Comparison of ENCODE assay signal across 11 cellular contexts in the genomic region with DNA sequence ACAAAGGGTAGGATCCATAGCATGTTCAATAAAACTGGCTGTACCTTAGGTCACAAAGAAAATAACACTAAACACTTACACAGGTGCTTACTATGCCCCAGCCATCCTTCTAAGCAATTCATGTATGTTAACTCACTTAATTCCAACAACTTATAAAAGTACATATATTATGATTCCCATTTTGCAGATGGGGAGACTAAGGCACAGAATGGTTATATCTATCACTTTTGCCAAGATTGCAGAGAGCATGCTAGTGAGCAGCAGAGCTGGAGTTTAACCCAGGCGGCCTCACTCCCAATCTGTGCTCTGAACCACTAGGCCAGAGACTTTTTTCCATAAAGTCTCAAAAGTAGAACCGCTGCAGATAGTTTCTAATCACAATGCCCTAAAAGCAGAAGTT.
"Had no signal": no experiment of that assay in that cellular context is flagged by ENCODE, and none has a peak within 500 bp of the region (broad histone marks: within the 10 kb centered on the region; RNA-seq: fewer than 3 reads in every experiment).

No MANE protein-coding gene starts in this region.

- H3K36me3 ChIP-seq: HAP-1 had no signal

- H2AFZ ChIP-seq: GM23248, GM23338 had no signal

- H3K27ac ChIP-seq: GM23248 had no signal

- H3K9ac ChIP-seq: GM23248 had no signal

- FAIRE-seq: H1, H54 had no signal

- H3K4me3 ChIP-seq: GM23248, GM23338, HAP-1 had no signal

- H3K9me3 ChIP-seq: HAP-1 had no signal

- H3K4me1 ChIP-seq: HAP-1 had no signal

- DNase-seq: GM23248, GOT3, H7, H9, HCEC 1CT, HFFc6 had no signal

- ATAC-seq: GM23338, HCT116 had no signal

- H3K4me2 ChIP-seq: GM23338 had no signal
